In genomic region chr10:112679392-112679791, GRCh38 we compare ENCODE assay signal across 2 cellular contexts.
A peak's percentile ranks its signal among the peaks of the same experiment; 100 is the strongest.
TF ChIP-seq lines count a peak whose summit lies in the region.

No MANE protein-coding gene starts in this region.

TF ChIP-seq in GM23338, 12 proteins besides CTCF, POLR2A, EP300 and RAD21:
- TF ChIP-seq STAT1 (IDR thresholded peaks at IDR 0.05; ENCODE audit: unreplicated experiment), result no peak
- TF ChIP-seq EZH2 (IDR thresholded peaks at IDR 0.05; ENCODE audit: low read depth, unreplicated experiment), result no peak
- TF ChIP-seq EZH2phosphoT487 (IDR thresholded peaks at IDR 0.05; ENCODE audit: unreplicated experiment), result no peak
- no peak for TF ChIP-seq ZNF114 (CRISPR knock-in tag; IDR thresholded peaks at IDR 0.05)
- TF ChIP-seq JUNB (IDR thresholded peaks at IDR 0.05; ENCODE audit: unreplicated experiment), result no peak
- no peak for TF ChIP-seq CREB1 (CRISPR knock-in tag; IDR thresholded peaks at IDR 0.05; ENCODE audit: low read depth)
- no peak for TF ChIP-seq ZNF462 (CRISPR knock-in tag; IDR thresholded peaks at IDR 0.05)
- TF ChIP-seq NANOG (IDR thresholded peaks at IDR 0.05; ENCODE audit: borderline replicate concordance), result no peak; the same call in 1 of the 2 replicates
- TF ChIP-seq REST (IDR thresholded peaks at IDR 0.05; ENCODE audit: unreplicated experiment), result no peak
- TF ChIP-seq ETS1 (IDR thresholded peaks at IDR 0.05), result no peak
- no peak for TF ChIP-seq ZNF331 (CRISPR knock-in tag; IDR thresholded peaks at IDR 0.05; ENCODE audit: low read depth)
- no peak for TF ChIP-seq POLR2AphosphoS5 (IDR thresholded peaks at IDR 0.05; ENCODE audit: low read depth)

TF ChIP-seq in H1, 55 proteins besides CTCF, POLR2A, EP300 and RAD21:
- no peak for TF ChIP-seq SIRT6 (IDR thresholded peaks at IDR 0.05; ENCODE audit: low read length)
- TF ChIP-seq MAFK (IDR thresholded peaks at IDR 0.05; ENCODE audit: low read depth, low read length), result peak; percentile 17; the same call in 1 of the 2 replicates
- no peak for TF ChIP-seq EZH2 (IDR thresholded peaks at IDR 0.05; ENCODE audit: low read depth, low read length, severe bottlenecking)
- TF ChIP-seq CHD7 (IDR thresholded peaks at IDR 0.05; ENCODE audit: insufficient replicate concordance, low read length), result peak; percentile 35
- no peak for TF ChIP-seq SP4 (IDR thresholded peaks at IDR 0.05; ENCODE audit: low read length)
- TF ChIP-seq KDM4A (IDR thresholded peaks at IDR 0.05; ENCODE audit: low read depth, low read length, severe bottlenecking), result no peak
